29 cellular contexts compared by ENCODE assay signal in the genomic region with DNA sequence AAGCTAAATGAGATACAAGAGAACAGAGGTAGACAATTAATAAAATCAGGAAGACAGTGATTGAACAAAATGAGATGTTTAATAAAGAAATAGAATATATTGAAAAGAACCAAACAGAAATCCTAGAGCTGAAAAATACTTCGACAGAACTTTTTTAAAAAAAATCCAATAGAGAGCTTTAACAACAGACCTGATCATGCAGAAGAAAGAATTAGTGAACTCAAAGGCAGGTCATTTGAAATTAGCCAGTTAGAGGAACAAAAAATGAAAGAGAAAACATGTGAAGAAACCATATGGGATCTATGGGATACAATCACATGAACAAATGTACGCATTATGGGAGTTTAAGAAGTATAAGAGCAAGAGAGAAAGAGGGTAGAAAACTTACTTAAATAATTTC. TPM values are rescaled to one million over a fixed set of nuclear protein-coding genes. Genes with fewer than 3 reads are reported as not detected.
DNase-seq lines count a peak whose midpoint lies in the region; ATAC-seq and TF ChIP-seq lines count a peak whose summit lies in the region.
"Had no signal": no experiment of that assay in that cellular context is flagged by ENCODE, and none has a peak within 500 bp of the region (broad histone marks: within the 10 kb centered on the region; RNA-seq: fewer than 3 reads in every experiment).

No MANE protein-coding gene starts in this region.

- ATAC-seq in activated T-cell treated with anti-CD3 and anti-CD28 coated beads, Interleukin-2, amount 50 U/mL, for 72 hours (replicated peaks in 1 of 2): no peak
- no peak for ATAC-seq in activated T-cell treated with anti-CD3 and anti-CD28 coated beads, Interleukin-2, amount 50 U/mL, for 4 hours
- no peak for ATAC-seq in HCT116
- ATAC-seq: GM12878 had no signal

- no peak overlapping the region for H2AK5ac ChIP-seq in neuronal stem cell (ENCODE audit: low read depth, low read length)

- no peak overlapping the region for H2BK15ac ChIP-seq in neuronal stem cell (ENCODE audit: low read length)

- RAD21 ChIA-PET in HCT116 (lab: Charles Lee; ENCODE audit: low non-redundant PET in 1 of 2, low total read pairs in 2 of 2, uncharacterized antibody in 2 of 2, unreplicated experiment in 2 of 2): no interaction called here

- H3K4me3 ChIP-seq in HCT116 (replicated peaks in 1 of 2; ENCODE audit: low read depth in 1 of 2, low read length in 2 of 2) (no peak overlapping the region), HEK293 (ENCODE audit: low read depth, low read length) (no peak overlapping the region), endodermal cell (ENCODE audit: low read length) (peak overlapping the region; percentile 17), neuronal stem cell (ENCODE audit: low read length in 2 of 2) (no peak overlapping the region)
- H3K4me3 ChIP-seq: BLaER1, GM12878 had no signal

- H3K9me3 Mint-ChIP-seq in activated T-cell treated with anti-CD3 and anti-CD28 coated beads, Interleukin-2, amount 50 U/mL, for 72 hours: peaks cover 14 to 15% of the 10 kb centered on the region in 2 donors
- peaks cover 30% of the 10 kb centered on the region for H3K9me3 Mint-ChIP-seq in activated T-cell treated with anti-CD3 and anti-CD28 coated beads, Interleukin-2, amount 50 U/mL, for 4 hours
- H3K9me3 Mint-ChIP-seq in endodermal cell: peaks cover 58% of the 10 kb centered on the region

- TF ChIP-seq POLR2A in HCT116 (IDR thresholded peaks at IDR 0.05; ENCODE audit: borderline replicate concordance, extremely low read depth, insufficient read depth, insufficient read length): no peak

- CTCF ChIA-PET in HCT116 (lab: Charles Lee): no interaction called here
- CTCF ChIA-PET in HEK293 (lab: Yijun Ruan, JAX): interaction anchor here (0.6 to 0.9 kb wide), 2 partner anchors 8 to 902 kb away, joined by 3 read pairs; no protein-coding TSS in a partner anchor

- no peak overlapping the region for H4K8ac ChIP-seq in neuronal stem cell (ENCODE audit: low read depth, low read length)

- intact Hi-C loops in HCT116 (cut with micrococcal nuclease): no loop called here

- H3K27me3 Mint-ChIP-seq in activated T-cell treated with anti-CD3 and anti-CD28 coated beads, Interleukin-2, amount 50 U/mL, for 72 hours (ENCODE audit: low read depth): peaks cover 6% of the 10 kb centered on the region
- peaks cover 7% of the 10 kb centered on the region for H3K27me3 Mint-ChIP-seq in activated T-cell treated with anti-CD3 and anti-CD28 coated beads, Interleukin-2, amount 50 U/mL, for 4 hours (ENCODE audit: low read depth)
- no peaks in the 10 kb centered on the region for H3K27me3 Mint-ChIP-seq in endodermal cell (ENCODE audit: insufficient read depth)

- H3K23ac ChIP-seq in neuronal stem cell (ENCODE audit: low read depth, low read length, poor library complexity): no peak overlapping the region

- no peak overlapping the region for H3K4ac ChIP-seq in neuronal stem cell (ENCODE audit: low read length)

- POLR2A ChIA-PET in HCT116 (lab: Charles Lee) (no interaction called here), HEK293 (lab: Yijun Ruan, JAX) (no interaction called here)

- H2BK120ac ChIP-seq in neuronal stem cell (ENCODE audit: low read depth, low read length): no peak overlapping the region

- H3K27ac ChIP-seq in HCT116 (ENCODE audit: low read depth, low read length) (no peak overlapping the region), HEK293 (ENCODE audit: extremely low read depth, low read depth, low read length) (no peak overlapping the region), endodermal cell (ENCODE audit: low read depth, low read length) (no peak overlapping the region), neuronal stem cell (replicated peaks; ENCODE audit: low read length) (no peak overlapping the region)
- H3K27ac ChIP-seq: BLaER1 had no signal

- no peak for DNase-seq in activated T-cell treated with anti-CD3 and anti-CD28 coated beads, Interleukin-2, amount 50 U/mL, for 72 hours
- no peak for DNase-seq in activated T-cell treated with anti-CD3 and anti-CD28 coated beads, Interleukin-2, amount 50 U/mL, for 4 hours
- DNase-seq in HCT116 (ENCODE audit: low read depth, low spot score): no peak
- DNase-seq in endodermal cell: no peak
- DNase-seq in neuronal stem cell (ENCODE audit: low spot score): no peak
- no peak for DNase-seq in NCI-H510A (lab: John Stamatoyannopoulos, UW)
- DNase-seq: 8988T; ACHN; BE2C; C1 segment of cervical spinal cord; CD4-positive, alpha-beta memory T cell; CD4-positive, CD25-positive, alpha-beta regulatory T cell; CD8-positive, alpha-beta memory T cell; COR-L47; DMS 273 treated with DMSO at 0.1 percent for 48 hours; DMS153; DMS53; DMS79; DND-41; EL; GDM1 had no signal

- no peak overlapping the region for H3K14ac ChIP-seq in neuronal stem cell (ENCODE audit: low read length)

- no peak for TF ChIP-seq RAD21 in HCT116 (IDR thresholded peaks at IDR 0.05; ENCODE audit: low read depth)

- TF ChIP-seq CTCF in HCT116 (IDR thresholded peaks at IDR 0.05 in 2 of 3, conservative IDR thresholded peaks at IDR 0.05 in 1 of 3; ENCODE audit: borderline replicate concordance in 1 of 3, insufficient read depth in 1 of 3, low read depth in 2 of 3, low read length in 2 of 3) (no peak), HEK293 (tag by site-specific recombination; IDR thresholded peaks at IDR 0.05) (no peak), endodermal cell (conservative IDR thresholded peaks at IDR 0.05) (no peak)

- 80 to 95% methylated on average over 1 to 2 of the region's 2 CpGs for WGBS in endodermal cell (ENCODE audit: insufficient coverage in 1 of 2, insufficient read length in 1 of 2), 2 experiments
- WGBS in neuronal stem cell (ENCODE audit: extremely low coverage in 2 of 2, insufficient read length in 2 of 2, insufficient replicate concordance in 1 of 2), 2 donors: no CpG with 5 or more reads among the region's 2 CpGs

- peak overlapping the region; percentile 73 for H3K27ac Mint-ChIP-seq in activated T-cell treated with anti-CD3 and anti-CD28 coated beads, Interleukin-2, amount 50 U/mL, for 72 hours
- H3K27ac Mint-ChIP-seq in endodermal cell: no peak overlapping the region
- H3K27ac Mint-ChIP-seq: CD14-positive monocyte; CD4-positive, alpha-beta memory T cell; CD8-positive, alpha-beta memory T cell had no signal

- no peak overlapping the region for H2BK5ac ChIP-seq in neuronal stem cell (ENCODE audit: low read length)

- no peak overlapping the region for H4K91ac ChIP-seq in neuronal stem cell (ENCODE audit: low read depth, low read length, poor library complexity)

- H2BK12ac ChIP-seq in neuronal stem cell (ENCODE audit: low read length): no peak overlapping the region

- H4K20me1 ChIP-seq in HCT116 (ENCODE audit: insufficient read depth): no peaks in the 10 kb centered on the region
- H4K20me1 ChIP-seq: BLaER1 had no signal

- no peaks in the 10 kb centered on the region for H3K79me2 ChIP-seq in HCT116 (ENCODE audit: insufficient read depth, low read length)

- H3K27me3 ChIP-seq in HCT116 (ENCODE audit: insufficient read depth, low read length) (no peaks in the 10 kb centered on the region), endodermal cell (ENCODE audit: control insufficient read depth, insufficient read depth, low read length, poor library complexity, severe bottlenecking) (no peaks in the 10 kb centered on the region), neuronal stem cell (ENCODE audit: control insufficient read depth in 3 of 3, insufficient read depth in 3 of 3, low read depth in 1 of 3, low read length in 3 of 3) (no peaks in the 10 kb centered on the region)
- H3K27me3 ChIP-seq: BE2C, BLaER1 had no signal

- H3K9ac ChIP-seq in HCT116 (ENCODE audit: low read length): no peak overlapping the region
- H3K9ac ChIP-seq in endodermal cell (ENCODE audit: extremely low read depth, low read length, poor library complexity, severe bottlenecking): no peak overlapping the region
- no peak overlapping the region for H3K9ac ChIP-seq in neuronal stem cell (ENCODE audit: low read depth, low read length, poor library complexity)
- H3K9ac ChIP-seq: BLaER1 had no signal

- H3K4me2 ChIP-seq in HCT116 (ENCODE audit: low read length): no peak overlapping the region
- H3K4me2 ChIP-seq in neuronal stem cell (ENCODE audit: insufficient read depth, low read length, poor library complexity, severe bottlenecking): no peak overlapping the region
- H3K4me2 ChIP-seq: BLaER1 had no signal

- H3K36me3 ChIP-seq in HCT116 (ENCODE audit: control insufficient read depth in 1 of 2, insufficient read depth in 2 of 2, low read length in 2 of 2): no peaks in the 10 kb centered on the region
- no peaks in the 10 kb centered on the region for H3K36me3 ChIP-seq in HEK293 (ENCODE audit: control insufficient read depth in 2 of 2, insufficient read depth in 1 of 2, low read length in 2 of 2)
- no peaks in the 10 kb centered on the region for H3K36me3 ChIP-seq in endodermal cell (ENCODE audit: control insufficient read depth, insufficient read depth, low read length)
- no peaks in the 10 kb centered on the region for H3K36me3 ChIP-seq in neuronal stem cell (replicated peaks in 1 of 2; ENCODE audit: control insufficient read depth in 2 of 2, insufficient read depth in 2 of 2, low read length in 2 of 2)
- H3K36me3 ChIP-seq: BE2C, BLaER1 had no signal

- H3K4me3 Mint-ChIP-seq in activated T-cell treated with anti-CD3 and anti-CD28 coated beads, Interleukin-2, amount 50 U/mL, for 72 hours: no peak overlapping the region
- no peak overlapping the region for H3K4me3 Mint-ChIP-seq in activated T-cell treated with anti-CD3 and anti-CD28 coated beads, Interleukin-2, amount 50 U/mL, for 4 hours
- no peak overlapping the region for H3K4me3 Mint-ChIP-seq in endodermal cell
- H3K4me3 Mint-ChIP-seq: CD14-positive monocyte; CD4-positive, CD25-positive, alpha-beta regulatory T cell; CD8-positive, alpha-beta memory T cell had no signal

- BruUV-seq in HCT116 (replicated peaks; lab: Mats Ljungman, UMichigan): no TSS peak

- no peaks in the 10 kb centered on the region for H3K4me1 Mint-ChIP-seq in activated T-cell treated with anti-CD3 and anti-CD28 coated beads, Interleukin-2, amount 50 U/mL, for 72 hours (ENCODE audit: low read depth)
- no peaks in the 10 kb centered on the region for H3K4me1 Mint-ChIP-seq in activated T-cell treated with anti-CD3 and anti-CD28 coated beads, Interleukin-2, amount 50 U/mL, for 4 hours (ENCODE audit: low read depth)
- H3K4me1 Mint-ChIP-seq in endodermal cell: no peaks in the 10 kb centered on the region
- H3K4me1 Mint-ChIP-seq: CD4-positive, alpha-beta memory T cell; CD4-positive, CD25-positive, alpha-beta regulatory T cell; CD8-positive, alpha-beta memory T cell had no signal

- H2AFZ ChIP-seq in HCT116 (ENCODE audit: low read depth, low read length, poor library complexity, severe bottlenecking): no peak overlapping the region
- no peak overlapping the region for H2AFZ ChIP-seq in neuronal stem cell (ENCODE audit: low read length)

- no peak overlapping the region for H3K18ac ChIP-seq in neuronal stem cell (ENCODE audit: low read length)

- no peaks in the 10 kb centered on the region for H3K9me2 ChIP-seq in HCT116 (ENCODE audit: insufficient read depth)

- H3K79me1 ChIP-seq in neuronal stem cell (ENCODE audit: low read depth, low read length): no peaks in the 10 kb centered on the region

- H3K4me1 ChIP-seq in HCT116 (ENCODE audit: control insufficient read depth in 1 of 2, insufficient read depth in 2 of 2, low read length in 2 of 2) (no peaks in the 10 kb centered on the region), HEK293 (ENCODE audit: control insufficient read depth, insufficient read depth, low read length) (no peaks in the 10 kb centered on the region), endodermal cell (ENCODE audit: control insufficient read depth, insufficient read depth, low read length) (no peaks in the 10 kb centered on the region), neuronal stem cell (ENCODE audit: control insufficient read depth in 2 of 2, insufficient read depth in 1 of 2, low read depth in 1 of 2, low read length in 2 of 2) (no peaks in the 10 kb centered on the region)
- H3K4me1 ChIP-seq: BE2C, BLaER1 had no signal

- H3K9me3 ChIP-seq in HCT116 (ENCODE audit: control insufficient read depth in 1 of 2, insufficient read depth in 1 of 2, low read depth in 1 of 2, low read length in 2 of 2): peaks cover 5 to 11% of the 10 kb centered on the region in 2 experiments; a peak in 3 of 4 replicates
- no peaks in the 10 kb centered on the region; the same call in 1 of the 2 replicates for H3K9me3 ChIP-seq in HEK293 (ENCODE audit: control insufficient read depth, insufficient read depth, low read depth, low read length)
- peaks cover 49% of the 10 kb centered on the region for H3K9me3 ChIP-seq in endodermal cell (ENCODE audit: control insufficient read depth, low read length)
- peaks cover 5 to 10% of the 10 kb centered on the region in 2 donors for H3K9me3 ChIP-seq in neuronal stem cell (replicated peaks in 1 of 2; ENCODE audit: control insufficient read depth in 2 of 2, insufficient read depth in 1 of 2, low read depth in 1 of 2, low read length in 2 of 2)
- H3K9me3 ChIP-seq: BE2C had no signal

- peaks cover 11 to 14% of the 10 kb centered on the region in 2 donors for H3K36me3 Mint-ChIP-seq in activated T-cell treated with anti-CD3 and anti-CD28 coated beads, Interleukin-2, amount 50 U/mL, for 72 hours (ENCODE audit: insufficient read depth in 2 of 2)
- H3K36me3 Mint-ChIP-seq in activated T-cell treated with anti-CD3 and anti-CD28 coated beads, Interleukin-2, amount 50 U/mL, for 4 hours (ENCODE audit: insufficient read depth): no peaks in the 10 kb centered on the region
- H3K36me3 Mint-ChIP-seq in endodermal cell (ENCODE audit: low read depth): peaks cover 2% of the 10 kb centered on the region

RNA-seq across cellular contexts. Expression of a gene that starts 37.3 kb away (rescaled TPM):
- under 1 TPM in 1 of 2 donors, not detected in 1; 0.07 TPM for total RNA-seq in activated T-cell treated with anti-CD3 and anti-CD28 coated beads, Interleukin-2, amount 50 U/mL, for 72 hours
- under 1 TPM; 0.05 to 0.10 (median 0.05) TPM for total RNA-seq in activated T-cell treated with anti-CD3 and anti-CD28 coated beads, Interleukin-2, amount 50 U/mL, for 4 hours
- total RNA-seq in HCT116 (2021; ENCODE audit: unreplicated experiment) (0.15 TPM), endodermal cell (under 1 TPM in 1 of 2 donors, not detected in 1; 0.13 TPM)
- polyA plus RNA-seq in HCT116 (2012): 0.01 TPM in 1 of 2 replicates, not detected in the other
- polyA plus RNA-seq in endodermal cell (2013, experiment 1 of 2): 0.53 TPM
- 0.87 TPM for polyA plus RNA-seq in endodermal cell (2013, experiment 2 of 2)
- 0.11 TPM for polyA plus RNA-seq in neuronal stem cell (2013, experiment 1 of 2)
- polyA plus RNA-seq in neuronal stem cell (2013, experiment 2 of 2): 0.12 TPM
- total RNA-seq: A673; CD4-positive, alpha-beta memory T cell; CD8-positive, alpha-beta memory T cell; Daoy; G401 had no signal
- polyA plus RNA-seq: AG04450; CD14-positive monocyte; CD4-positive, alpha-beta memory T cell; CD4-positive, CD25-positive, alpha-beta regulatory T cell; CD8-positive, alpha-beta memory T cell; GM12878 had no signal
